Comparison of ENCODE assay signal across 10 cellular contexts in genomic region chr19:5692785-5693194, GRCh38. TPM values are rescaled to one million over a fixed set of nuclear protein-coding genes. Genes with fewer than 3 reads are reported as not detected.
A peak's percentile ranks its signal among the peaks of the same experiment; 100 is the strongest.
DNase-seq lines count a peak whose midpoint lies in the region; ATAC-seq and TF ChIP-seq lines count a peak whose summit lies in the region.
"Had no signal": no experiment of that assay in that cellular context is flagged by ENCODE, and none has a peak within 500 bp of the region (broad histone marks: within the 10 kb centered on the region; RNA-seq: fewer than 3 reads in every experiment).

No MANE protein-coding gene starts in this region.

- H3K27ac ChIP-seq in adrenal gland (peak overlapping the region; percentile 6 to 95 (median 93)), trophoblast cell (ENCODE audit: low read depth, low read length) (no peak overlapping the region)

- no peak overlapping the region for H2BK12ac ChIP-seq in trophoblast cell (ENCODE audit: low read length)

- H3K9ac ChIP-seq in trophoblast cell (ENCODE audit: low read length): no peak overlapping the region

- no peak for TF ChIP-seq POLR2A in adrenal gland (IDR thresholded peaks at IDR 0.05)

- no peak overlapping the region for H3K14ac ChIP-seq in trophoblast cell (ENCODE audit: low read length)

- H3K9me3 ChIP-seq in adrenal gland (replicated peaks in 1 of 3): no peaks in the 10 kb centered on the region
- H3K9me3 ChIP-seq in trophoblast cell (ENCODE audit: insufficient read depth, low read depth, low read length): no peaks in the 10 kb centered on the region

- no peak overlapping the region for H3K4me3 ChIP-seq in adrenal gland
- no peak overlapping the region for H3K4me3 ChIP-seq in trophoblast cell (ENCODE audit: low read depth, low read length)

- H3K4me1 ChIP-seq in adrenal gland (replicated peaks in 1 of 2): peaks cover 12 to 23% of the 10 kb centered on the region in 2 donors
- peaks cover 6 to 8% of the 10 kb centered on the region in 2 experiments for H3K4me1 ChIP-seq in trophoblast cell (ENCODE audit: control insufficient read depth in 1 of 2, insufficient read depth in 2 of 2, low read length in 2 of 2)

- H2BK5ac ChIP-seq in trophoblast cell (ENCODE audit: low read depth, low read length, poor library complexity): no peak overlapping the region

- TF ChIP-seq CTCF in adrenal gland (IDR thresholded peaks at IDR 0.05): no peak

- H3K79me2 ChIP-seq in trophoblast cell (ENCODE audit: control insufficient read depth, insufficient read depth, low read length, poor library complexity): peaks cover 31% of the 10 kb centered on the region

- no peak overlapping the region for H3K18ac ChIP-seq in trophoblast cell (ENCODE audit: low read length)

- H3K4ac ChIP-seq in trophoblast cell (ENCODE audit: low read depth, low read length): peak overlapping the region; percentile 99

- H4K12ac ChIP-seq in trophoblast cell (ENCODE audit: low read depth, low read length): peak overlapping the region; percentile 26

- H2AK5ac ChIP-seq in trophoblast cell (ENCODE audit: low read length): no peak overlapping the region

- H3K23ac ChIP-seq in trophoblast cell (ENCODE audit: low read length): no peak overlapping the region

- ATAC-seq in GM19455 (IDR thresholded peaks at IDR 0.05; ENCODE audit: unreplicated experiment): no peak
- no peak for ATAC-seq in GM18907 (IDR thresholded peaks at IDR 0.05; ENCODE audit: unreplicated experiment)
- ATAC-seq in GM21367 (IDR thresholded peaks at IDR 0.05; ENCODE audit: unreplicated experiment): no peak

- 11 to 68% (median 56%) methylated on average over 1 to 7 of the region's 7 CpGs for WGBS in adrenal gland, 4 donors
- WGBS in trophoblast cell (ENCODE audit: extremely low coverage, insufficient coverage, insufficient read length): no CpG with 5 or more reads among the region's 7 CpGs

- no peaks in the 10 kb centered on the region for H3K27me3 ChIP-seq in adrenal gland
- no peaks in the 10 kb centered on the region for H3K27me3 ChIP-seq in trophoblast cell (ENCODE audit: insufficient read depth, low read length)

- H3K36me3 ChIP-seq in adrenal gland (replicated peaks in 1 of 2) (peaks cover 0 to 55% of the 10 kb centered on the region in 2 donors), trophoblast cell (ENCODE audit: control insufficient read depth in 1 of 2, insufficient read depth in 2 of 2, low read length in 2 of 2) (peaks cover 61 to 62% of the 10 kb centered on the region in 2 experiments)

- H3K4me2 ChIP-seq in trophoblast cell (ENCODE audit: low read length): no peak overlapping the region

- peaks cover 7% of the 10 kb centered on the region for H3K79me1 ChIP-seq in trophoblast cell (ENCODE audit: low read length)

- in situ Hi-C loops in KBM-7 (cut with MboI; ENCODE audit: low pct_unique_long_range_greater_than_20kb, low sequenced_read_pairs): no loop called here

- H4K8ac ChIP-seq in trophoblast cell (ENCODE audit: low read depth, low read length): no peak overlapping the region

- H2AFZ ChIP-seq in trophoblast cell (ENCODE audit: insufficient read depth, low read length, poor library complexity): peak overlapping the region; percentile 3

- DNase-seq in DMS53 (lab: John Stamatoyannopoulos, UW) (peak; percentile 34), DMS53 treated with DMSO at 0.1 percent for 48 hours (lab: John Stamatoyannopoulos, UW; ENCODE audit: unreplicated experiment) (no peak), KBM-7 (peak; percentile 34), adrenal gland (no peak), trophoblast cell (no peak)
- DNase-seq: kidney glomerular epithelial cell, small intestine had no signal

- H2BK120ac ChIP-seq in trophoblast cell (ENCODE audit: insufficient read depth, low read length, poor library complexity): no peak overlapping the region

- H4K91ac ChIP-seq in trophoblast cell (ENCODE audit: low read depth, low read length): no peak overlapping the region

- intact Hi-C loops in adrenal gland (cut with DNase I): no loop called here

RNA-seq across cellular contexts. Expression of gene RPL36, which starts 2.7 kb away (rescaled TPM):
- 1,000 to 10,000 TPM in 6 of 8 donors, 100 to 1,000 TPM in 2; 692 to 1,781 (median 1,178) TPM for total RNA-seq in adrenal gland
- 1,000 to 10,000 TPM in 2 of 3 donors, 100 to 1,000 TPM in 1; 615 to 3,360 (median 2,171) TPM for polyA plus RNA-seq in adrenal gland
- 1,527 and 1,530 TPM in 2 replicates for polyA plus RNA-seq in trophoblast cell (2013)

RNA-seq across cellular contexts. Expression of gene HSD11B1L, which starts 12.0 kb away (rescaled TPM):
- total RNA-seq in adrenal gland: 10 to 100 TPM in 7 of 8 donors, 1 to 10 TPM in 1; 6.3 to 40.5 (median 13.9) TPM
- polyA plus RNA-seq in adrenal gland: 10 to 100 TPM in 2 of 3 donors, 1 to 10 TPM in 1; 3.4 to 33.9 (median 23.7) TPM
- 8.4 and 8.7 TPM in 2 replicates for polyA plus RNA-seq in trophoblast cell (2013)

RNA-seq across cellular contexts. Expression of gene MICOS13, which starts 12.5 kb away (rescaled TPM):
- 10 to 100 TPM; 40.2 to 92.8 (median 57.9) TPM for total RNA-seq in adrenal gland
- 100 to 1,000 TPM in 2 of 3 donors, 10 to 100 TPM in 1; 23.4 to 211 (median 162) TPM for polyA plus RNA-seq in adrenal gland
- polyA plus RNA-seq in trophoblast cell (2013): 31.3 and 32.4 TPM in 2 replicates

RNA-seq across cellular contexts. Expression of gene LONP1, which starts 27.2 kb away (rescaled TPM):
- total RNA-seq in adrenal gland: 100 to 1,000 TPM; 185 to 523 (median 409) TPM
- polyA plus RNA-seq in adrenal gland: 100 to 1,000 TPM; 177 to 352 (median 196) TPM
- 37.6 and 38.8 TPM in 2 replicates for polyA plus RNA-seq in trophoblast cell (2013)

RNA-seq across cellular contexts. Expression of gene CATSPERD, which starts 27.6 kb away (rescaled TPM):
- not detected for total RNA-seq in adrenal gland
- not detected for polyA plus RNA-seq in adrenal gland
- polyA plus RNA-seq in trophoblast cell (2013): 0.11 and 0.19 TPM in 2 replicates
- polyA plus RNA-seq: small intestine had no signal

Comparison
In these comparisons a context has a peak if more than half of its experiments do, and no peak if none do; other contexts are left out.
1. DNase-seq: peak in DMS53 (single experiment) and KBM-7 (single experiment); none in DMS53 treated with DMSO at 0.1 percent for 48 hours (single experiment), adrenal gland (0 of 7) and trophoblast cell (0 of 2).